ENCODE assay signal across 18 cellular contexts in the genomic region with DNA sequence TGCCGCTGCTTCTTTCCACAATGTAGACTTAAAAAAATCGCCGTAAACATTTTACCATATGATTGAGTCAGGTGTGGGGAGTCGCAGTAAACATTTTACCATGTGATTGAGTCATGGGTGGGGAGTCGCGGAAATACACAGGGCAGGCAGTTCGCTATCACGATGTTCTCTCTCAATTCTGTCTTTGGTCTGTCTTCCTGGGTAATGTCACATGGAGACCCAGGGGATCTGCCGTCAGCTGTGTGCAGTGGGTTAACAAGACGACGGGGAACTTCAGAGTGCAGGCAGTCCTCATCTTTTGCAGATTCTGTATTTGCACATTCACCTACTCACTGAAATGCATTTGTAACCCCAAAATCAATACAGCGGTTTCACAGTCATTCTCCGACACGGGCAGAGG.
"Had no signal": no experiment of that assay in that cellular context is flagged by ENCODE, and none has a peak within 500 bp of the region (broad histone marks: within the 10 kb centered on the region; RNA-seq: fewer than 3 reads in every experiment).

No MANE protein-coding gene starts in this region.

- H3K4me1 ChIP-seq: foreskin keratinocyte, upper lobe of left lung had no signal

- H3K9ac ChIP-seq: SK-N-SH had no signal

- H3K4me1 Mint-ChIP-seq: activated CD8-positive, alpha-beta memory T cell treated with anti-CD3 and anti-CD28 coated beads, Interleukin-2, amount 10 ng/mL, durations not matched to agents 7 days and 5 days; T-cell had no signal

- H3K9me3 Mint-ChIP-seq: activated naive CD4-positive, alpha-beta T cell treated with anti-CD3 and anti-CD28 coated beads, Interleukin-2, amount 50 U/mL, for 72 hours; activated T-helper 2 cell treated with anti-CD3 and anti-CD28 coated beads, Interferon-gamma antibody, Interleukin-2, Interleukin-4, amounts not matched to agents 10 μg/mL and 5 μg/mL and 100 μg/mL, durations not matched to agents 14 hours and 24 hours and 36 hours had no signal

- DNase-seq: activated CD4-positive, alpha-beta memory T cell treated with anti-CD3 and anti-CD28 coated beads for 36 hours; activated CD4-positive, alpha-beta T cell treated with anti-CD3 and anti-CD28 coated beads for 1 hour; activated CD8-positive, alpha-beta memory T cell treated with anti-CD3 and anti-CD28 coated beads, Interleukin-2, amount 10 ng/mL, durations not matched to agents 7 days and 5 days; activated T-cell treated with anti-CD3 and anti-CD28 coated beads, Interleukin-2, amount 50 U/mL, for 1 hour; central memory CD4-positive, alpha-beta T cell; cortex of kidney; effector CD4-positive, alpha-beta T cell; foreskin keratinocyte; midbrain; retina; SK-N-SH; stimulated activated CD4-positive, alpha-beta T cell treated with anti-CD3 and anti-CD28 coated beads, Interleukin-2, amount 100 ng/mL, for 48 hours; stimulated activated naive CD4-positive, alpha-beta T cell; T-cell; T1000 had no signal

- H3K27ac ChIP-seq: foreskin keratinocyte, upper lobe of left lung had no signal

- H3K36me3 ChIP-seq: upper lobe of left lung had no signal

- H3K27me3 Mint-ChIP-seq: activated CD4-positive, alpha-beta memory T cell treated with anti-CD3 and anti-CD28 coated beads for 36 hours; activated CD8-positive, alpha-beta memory T cell treated with anti-CD3 and anti-CD28 coated beads, Interleukin-2, amount 10 ng/mL, durations not matched to agents 7 days and 5 days; T-cell had no signal

- H3K27me3 ChIP-seq: foreskin keratinocyte, upper lobe of left lung had no signal

- H3K4me3 Mint-ChIP-seq: activated CD4-positive, alpha-beta memory T cell treated with anti-CD3 and anti-CD28 coated beads for 36 hours; activated CD8-positive, alpha-beta memory T cell treated with anti-CD3 and anti-CD28 coated beads, Interleukin-2, amount 10 ng/mL, durations not matched to agents 7 days and 5 days; T-cell had no signal

- H3K4me2 ChIP-seq: SK-N-SH had no signal

- H3K36me3 Mint-ChIP-seq: activated CD4-positive, alpha-beta memory T cell treated with anti-CD3 and anti-CD28 coated beads for 36 hours; activated CD8-positive, alpha-beta memory T cell treated with anti-CD3 and anti-CD28 coated beads, Interleukin-2, amount 10 ng/mL, durations not matched to agents 7 days and 5 days; activated naive CD4-positive, alpha-beta T cell treated with anti-CD3 and anti-CD28 coated beads, Interleukin-2, amount 50 U/mL, for 72 hours; T-cell had no signal

- H3K27ac Mint-ChIP-seq: activated CD4-positive, alpha-beta memory T cell treated with anti-CD3 and anti-CD28 coated beads for 36 hours; activated CD8-positive, alpha-beta memory T cell treated with anti-CD3 and anti-CD28 coated beads, Interleukin-2, amount 10 ng/mL, durations not matched to agents 7 days and 5 days; activated naive CD4-positive, alpha-beta T cell treated with anti-CD3 and anti-CD28 coated beads, Interleukin-2, amount 50 U/mL, for 72 hours; activated T-helper 2 cell treated with anti-CD3 and anti-CD28 coated beads, Interferon-gamma antibody, Interleukin-2, Interleukin-4, amounts not matched to agents 10 μg/mL and 5 μg/mL and 100 μg/mL, durations not matched to agents 14 hours and 24 hours and 36 hours; T-cell had no signal

- H3K4me3 ChIP-seq: upper lobe of left lung had no signal
